In the genomic region with DNA sequence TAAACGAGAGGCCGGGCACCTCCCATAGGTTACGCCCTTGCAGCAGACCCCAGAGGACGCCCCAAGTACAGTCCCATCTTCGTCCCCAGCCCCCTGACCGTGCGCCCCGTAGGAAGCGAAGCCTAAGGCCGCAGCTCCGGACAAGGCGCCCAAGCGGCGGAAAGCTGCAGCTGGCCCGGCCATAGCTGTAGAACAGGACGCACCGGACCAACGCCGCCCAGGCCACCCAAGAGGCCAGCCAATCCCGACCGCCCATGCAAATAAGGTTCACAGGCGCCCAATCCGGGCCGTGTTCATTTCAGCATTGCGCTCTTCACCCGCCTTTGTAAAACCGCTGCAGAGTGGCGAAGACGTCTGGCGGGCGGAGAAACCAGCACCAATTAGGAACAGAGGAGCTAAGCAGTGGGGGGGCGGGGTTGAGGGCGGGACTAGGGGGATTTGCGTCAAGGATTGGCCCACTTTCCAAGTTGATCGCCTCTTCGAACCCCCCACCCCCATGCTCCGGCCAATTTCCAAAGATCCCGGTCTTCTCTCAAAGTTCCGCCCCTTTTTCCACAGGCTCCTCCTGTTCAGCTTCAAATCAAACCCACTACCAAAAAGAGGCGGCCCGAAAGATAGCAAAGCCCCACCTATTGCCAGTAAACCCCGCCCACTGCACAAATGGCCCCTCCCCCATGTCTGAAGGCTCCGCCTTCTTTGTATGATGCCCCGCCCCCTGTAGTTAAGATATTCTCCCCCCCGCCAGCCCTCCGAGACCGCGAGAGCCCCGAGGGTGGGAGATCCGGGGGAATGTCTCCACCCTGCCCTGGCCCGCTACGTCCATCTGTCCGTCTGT, we compare ENCODE assay signal across 8 cellular contexts. TPM values are rescaled to one million over a fixed set of nuclear protein-coding genes. Genes with fewer than 3 reads are reported as not detected.
DNase-seq lines count a peak whose midpoint lies in the region; ATAC-seq and TF ChIP-seq lines count a peak whose summit lies in the region.

A gene (minus strand): TSS at position 196 of the 835 bp plus-strand sequence. CDS start 13 bp downstream, at position 183.

- H3K36me3 ChIP-seq in ovary: no peaks in the 10 kb centered on the region
- H3K36me3 ChIP-seq in thyroid gland: no peaks in the 10 kb centered on the region

- TF ChIP-seq POLR2A in ovary (IDR thresholded peaks at IDR 0.05) (peak; percentile 99), thyroid gland (IDR thresholded peaks at IDR 0.05) (peak; percentile 79 to 99)

- ATAC-seq in HG02678 (IDR thresholded peaks at IDR 0.05; ENCODE audit: unreplicated experiment): peak; percentile 96
- ATAC-seq in Right ventricle myocardium inferior: peak; percentile 94

- 0 to 1% (median 0%) methylated on average over 52 to 53 of the region's 53 CpGs for WGBS in ovary, 3 donors
- 0 to 1% methylated on average over 31 of the region's 53 CpGs for WGBS in thyroid gland, 2 donors

- H3K27me3 ChIP-seq in ovary (no peaks in the 10 kb centered on the region), thyroid gland (no peaks in the 10 kb centered on the region)

- intact Hi-C loops in Right ventricle myocardium inferior (cut with DNase I): loop anchor here (2.0 kb wide), 2 partner anchors 31 to 81 kb away; a partner anchor contains a TSS
- intact Hi-C loops in ovary (cut with DNase I): no loop called here
- intact Hi-C loops in thyroid gland (cut with DNase I): no loop called here

- TF ChIP-seq CTCF in GM10266 (IDR thresholded peaks at IDR 0.05; ENCODE audit: control insufficient read depth, insufficient read depth, low read depth, missing control alignments) (no peak), ovary (IDR thresholded peaks at IDR 0.05) (peak in 2 of 3 donors; percentile 35 to 46), thyroid gland (IDR thresholded peaks at IDR 0.05) (no peak)

- H3K4me3 ChIP-seq in ovary: peak within 1 kb of the TSS; percentile 65
- H3K4me3 ChIP-seq in thyroid gland (replicated peaks in 1 of 3): peak within 1 kb of the TSS; percentile 47 to 64 (median 59)

- peak; percentile 8 for TF ChIP-seq EP300 in ovary (IDR thresholded peaks at IDR 0.05)

- DNase-seq in GM10266 (ENCODE audit: extremely low spot score): peak; percentile 98
- DNase-seq in NCI-H1417 (lab: John Stamatoyannopoulos, UW): peak; percentile 94 to 98 (median 95)
- DNase-seq in SW 1271 (lab: John Stamatoyannopoulos, UW): peak; percentile 98
- peak; percentile 91 for DNase-seq in activated naive CD8-positive, alpha-beta T cell treated with anti-CD3 and anti-CD28 coated beads, Interleukin-2, amount 50 U/mL, for 16 hours (ENCODE audit: low read depth, low spot score)
- DNase-seq in Right ventricle myocardium inferior (ENCODE audit: missing footprints): peak; percentile 99
- DNase-seq in ovary: peak; percentile 97 to 99 (median 98)
- DNase-seq in thyroid gland: peak; percentile 99

- H3K27ac ChIP-seq in ovary (peak within 1 kb of the TSS; percentile 89 to 95), thyroid gland (peak within 1 kb of the TSS; percentile 81 to 84 (median 81))

- H3K9me3 ChIP-seq in ovary (no peaks in the 10 kb centered on the region), thyroid gland (no peaks in the 10 kb centered on the region)

- peaks cover 5% of the 10 kb centered on the region for H3K4me1 ChIP-seq in ovary (ENCODE audit: insufficient read depth)
- peaks cover 9 to 19% of the 10 kb centered on the region in 2 donors for H3K4me1 ChIP-seq in thyroid gland

RNA-seq across cellular contexts. Expression of the gene that starts here (rescaled TPM):
- total RNA-seq in Right ventricle myocardium inferior (64.0 TPM), ovary (100 to 1,000 TPM in 2 of 7 donors, 10 to 100 TPM in 5; 57.0 to 133 (median 85.2) TPM), thyroid gland (100 to 1,000 TPM in 1 of 4 donors, 10 to 100 TPM in 3; 27.8 to 133 (median 35.2) TPM)
- 100 to 1,000 TPM in 1 of 2 donors, 10 to 100 TPM in 1; 44.0 to 128 TPM for polyA plus RNA-seq in ovary

Comparison
In these comparisons a context has a peak if more than half of its experiments do, and no peak if none do; other contexts are left out.
1. Peak in every context shown above with its lines: DNase-seq, ATAC-seq, H3K4me3 ChIP-seq and H3K27ac ChIP-seq.
2. CTCF ChIP-seq: peak in ovary (2 of 3); none in GM10266 (single experiment) and thyroid gland (0 of 6).